In genomic region chr5:74501674-74502478, GRCh38 we compare ENCODE assay signal across 20 cellular contexts.
DNase-seq lines count a peak whose midpoint lies in the region; ATAC-seq, FAIRE-seq and TF ChIP-seq lines count a peak whose summit lies in the region.
"Had no signal": no experiment of that assay in that cellular context is flagged by ENCODE, and none has a peak within 500 bp of the region (broad histone marks: within the 10 kb centered on the region; RNA-seq: fewer than 3 reads in every experiment).

No MANE protein-coding gene starts in this region.

- intact Hi-C loops in Calu3 (cut with micrococcal nuclease; ENCODE audit: unreplicated experiment) (loop anchor here (2.0 to 5.0 kb wide), 4 partner anchors 85 to 175 kb away; no protein-coding TSS in a partner anchor), K562 (cut with micrococcal nuclease) (no loop called here), left colon (cut with DNase I, micrococcal nuclease) (no loop called here), pancreas (cut with DNase I) (no loop called here)

- no peak for ATAC-seq in K562
- peak; percentile 34 for ATAC-seq in left colon
- ATAC-seq in pancreas = peak in 3 of 4 donors; percentile 58 to 80 (median 69)
- no peak for ATAC-seq in HG03457 (IDR thresholded peaks at IDR 0.05; ENCODE audit: unreplicated experiment)
- ATAC-seq: GM12878, PC-3 had no signal

- H3K4me1 Mint-ChIP-seq in Calu3 (ENCODE audit: low read depth, unreplicated experiment) = peaks cover 55% of the 10 kb centered on the region

- no peak overlapping the region for H2AFZ ChIP-seq in K562 (ENCODE audit: low read depth, low read length)

- H3K9ac ChIP-seq in K562 (ENCODE audit: insufficient read depth in 1 of 2, low read depth in 2 of 2, low read length in 2 of 2) = no peak overlapping the region

- H4K20me1 ChIP-seq in K562 (replicated peaks; ENCODE audit: control insufficient read depth, insufficient read depth, low read length) = no peaks in the 10 kb centered on the region

- H3K9me3 Mint-ChIP-seq in Calu3 (ENCODE audit: low read depth, unreplicated experiment) = no peaks in the 10 kb centered on the region
- H3K9me3 Mint-ChIP-seq: CD4-positive, alpha-beta T cell had no signal

- 0% methylated on average over 5 of the region's 5 CpGs for WGBS in K562 (ENCODE audit: insufficient coverage, low coverage, missing lambda C conversion rate)
- 33 to 44% methylated on average over 5 of the region's 5 CpGs for WGBS in pancreas, 2 donors

- TF ChIP-seq CTCF in Calu3 (IDR thresholded peaks at IDR 0.05; ENCODE audit: unreplicated experiment) (no peak), K562 (IDR thresholded peaks at IDR 0.05 in 2 of 3, conservative IDR thresholded peaks at IDR 0.05 in 1 of 3; ENCODE audit: insufficient read depth in 2 of 3, low read depth in 1 of 3, low read length in 3 of 3) (no peak), pancreas (IDR thresholded peaks at IDR 0.05) (no peak)

- no peak for FAIRE-seq in K562 (lab: Jason Lieb, UNC)
- no peak for FAIRE-seq in pancreas (lab: Jason Lieb, UNC)
- FAIRE-seq: A204.1, GM12878 had no signal

- peak; percentile 19 for DNase-seq in Calu3
- no peak for DNase-seq in K562 (ENCODE audit: extremely low read depth in 1 of 4, low spot score in 3 of 4)
- no peak for DNase-seq in left colon
- DNase-seq in pancreas = no peak
- DNase-seq in OCI-M1 (lab: John Stamatoyannopoulos, UW) = no peak
- DNase-seq in NCI-H510A treated with DMSO at 0.1 percent for 48 hours (lab: John Stamatoyannopoulos, UW) = no peak
- DNase-seq: BE2C; CD4-positive, alpha-beta T cell; GOT3; IMR-90; Kasumi-1; NCI-H1105; NCI-H1694; NCI-H510A; NCI-H774; PC-3; SJCRH30 had no signal

- H3K79me2 ChIP-seq in K562 (ENCODE audit: control insufficient read depth, insufficient read depth, low read length) = no peaks in the 10 kb centered on the region

- no peaks in the 10 kb centered on the region for H3K27me3 Mint-ChIP-seq in Calu3 (ENCODE audit: unreplicated experiment)
- H3K27me3 Mint-ChIP-seq: CD4-positive, alpha-beta T cell had no signal

- in situ Hi-C loops in K562 (cut with MboI) = no loop called here

- POLR2A ChIA-PET in K562 (lab: Yijun Ruan, JAX) = no interaction called here

- TF ChIP-seq RAD21 in K562 (CRISPR knock-in tag; conservative IDR thresholded peaks at IDR 0.05 in 1 of 2, IDR thresholded peaks at IDR 0.05 in 1 of 2) = no peak

- no peaks in the 10 kb centered on the region for H3K36me3 Mint-ChIP-seq in Calu3 (ENCODE audit: insufficient read depth, unreplicated experiment)

- no peak overlapping the region for H3K4me2 ChIP-seq in K562 (ENCODE audit: insufficient read depth, low read length)

- H3K9me3 ChIP-seq in K562 (replicated peaks; ENCODE audit: control insufficient read depth, insufficient read depth, low read depth, low read length) (no peaks in the 10 kb centered on the region), pancreas (no peaks in the 10 kb centered on the region)
- H3K9me3 ChIP-seq: BE2C, SJCRH30 had no signal

- H3K27ac Mint-ChIP-seq in Calu3 (ENCODE audit: unreplicated experiment) = peak overlapping the region; percentile 31
- H3K27ac Mint-ChIP-seq: CD4-positive, alpha-beta T cell had no signal

- H3K9me1 ChIP-seq in K562 (ENCODE audit: control insufficient read depth, insufficient read depth, low read length) = no peaks in the 10 kb centered on the region

- no peak for TF ChIP-seq EP300 in K562 (IDR thresholded peaks at IDR 0.05; ENCODE audit: low read length)

- no peak overlapping the region for H3K4me3 ChIP-seq in K562
- no peak overlapping the region for H3K4me3 ChIP-seq in pancreas
- H3K4me3 ChIP-seq: GM12878, SJCRH30 had no signal

- no peak for TF ChIP-seq POLR2A in K562 (conservative IDR thresholded peaks at IDR 0.05)

- no peaks in the 10 kb centered on the region for H3K4me1 ChIP-seq in K562 (replicated peaks in 1 of 2; ENCODE audit: control insufficient read depth in 2 of 2, insufficient read depth in 2 of 2, low read length in 2 of 2)
- H3K4me1 ChIP-seq in pancreas = peaks cover 0 to 28% (median 28%) of the 10 kb centered on the region in 3 donors

- BruUV-seq in Calu3 (replicated peaks; lab: Mats Ljungman, UMichigan) (no TSS peak), K562 (replicated peaks; lab: Mats Ljungman, UMichigan) (no TSS peak)

- H3K36me3 ChIP-seq in K562 (ENCODE audit: control insufficient read depth, insufficient read depth, low read length) = no peaks in the 10 kb centered on the region
- H3K36me3 ChIP-seq in pancreas = no peaks in the 10 kb centered on the region
- H3K36me3 ChIP-seq: BE2C, SJCRH30 had no signal

- H3K27ac ChIP-seq in K562 (ENCODE audit: extremely low read depth, low read depth, low read length) = no peak overlapping the region
- peak overlapping the region in 2 of 4 donors; percentile 12 to 42 for H3K27ac ChIP-seq in pancreas
- H3K27ac ChIP-seq: SJCRH30 had no signal

- peaks cover 2 to 22% of the 10 kb centered on the region in 2 experiments; a peak in 3 of 5 replicates for H3K27me3 ChIP-seq in K562 (ENCODE audit: control insufficient read depth in 2 of 2, insufficient read depth in 2 of 2, low read length in 2 of 2)
- H3K27me3 ChIP-seq in pancreas = no peaks in the 10 kb centered on the region
- H3K27me3 ChIP-seq: BE2C, SJCRH30 had no signal

- CTCF ChIA-PET in Calu3 (lab: Charles Lee) = interaction anchor here (0.5 to 1.7 kb wide), 2 partner anchors 9 to 412 kb away, joined by 3 to 4 read pairs; no protein-coding TSS in a partner anchor
- CTCF ChIA-PET in K562 (lab: Yijun Ruan, JAX; ENCODE audit: low intra/inter-chr PET ratio) = no interaction called here

- H3K4me3 Mint-ChIP-seq in Calu3 (ENCODE audit: low read depth, unreplicated experiment) = peak overlapping the region; percentile 20
- H3K4me3 Mint-ChIP-seq: CD4-positive, alpha-beta T cell had no signal

TF ChIP-seq in K562, 482 proteins besides CTCF, POLR2A, EP300 and RAD21:
- 0 out of 2 replicates have a peak, but pooled peaks have one; percentile 28 for TF ChIP-seq MIER1 (IDR thresholded peaks at IDR 0.05; ENCODE audit: low read depth)
- TF ChIP-seq FOXK1 (CRISPR knock-in tag; IDR thresholded peaks at IDR 0.05; ENCODE audit: borderline replicate concordance) = no peak

Comparison
In these comparisons a context has a peak if more than half of its experiments do, and no peak if none do; other contexts are left out.
1. ATAC-seq: peak in left colon (single experiment) and pancreas (3 of 4); none in K562 (single experiment) and HG03457 (single experiment).